ENCODE assay signal across 1 cellular context in the genomic region with DNA sequence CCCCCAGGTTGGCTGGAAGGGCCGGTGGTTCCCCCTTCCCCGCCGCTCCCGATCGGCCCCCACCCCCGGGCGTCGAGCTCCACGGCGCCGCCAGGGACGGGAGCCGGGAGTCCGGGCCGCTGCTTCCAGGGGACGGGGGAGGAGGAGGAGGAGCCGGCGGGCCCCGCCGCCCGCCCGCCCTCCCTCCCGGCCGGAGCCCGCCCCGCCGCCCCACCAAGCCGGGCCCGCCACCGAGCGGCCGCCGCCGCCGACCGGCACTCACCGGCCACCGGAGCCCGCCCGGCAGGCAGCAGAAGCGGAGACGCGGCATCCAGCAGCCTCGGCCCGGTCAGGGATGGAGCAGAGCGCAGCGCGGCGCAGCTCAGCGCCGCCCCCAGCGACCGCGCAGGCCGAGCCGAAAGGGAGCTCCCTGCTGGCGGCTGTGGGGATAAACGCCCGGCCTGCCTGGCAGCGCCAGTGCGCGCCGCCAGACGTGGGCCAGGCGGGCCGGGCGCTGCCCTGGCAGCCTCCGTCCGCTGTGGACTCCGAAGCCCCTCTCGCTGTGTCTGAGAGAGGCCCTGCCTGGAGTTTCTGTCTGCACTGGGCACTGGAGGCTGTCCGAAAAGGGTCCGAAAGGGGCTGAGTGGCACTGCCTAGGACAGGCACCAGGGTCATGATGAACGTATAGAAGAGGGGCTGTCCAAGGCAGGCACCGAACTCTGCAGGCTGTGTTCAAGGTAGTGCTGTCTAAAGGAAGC.
TF ChIP-seq lines count a peak whose summit lies in the region.

A gene with protein sequence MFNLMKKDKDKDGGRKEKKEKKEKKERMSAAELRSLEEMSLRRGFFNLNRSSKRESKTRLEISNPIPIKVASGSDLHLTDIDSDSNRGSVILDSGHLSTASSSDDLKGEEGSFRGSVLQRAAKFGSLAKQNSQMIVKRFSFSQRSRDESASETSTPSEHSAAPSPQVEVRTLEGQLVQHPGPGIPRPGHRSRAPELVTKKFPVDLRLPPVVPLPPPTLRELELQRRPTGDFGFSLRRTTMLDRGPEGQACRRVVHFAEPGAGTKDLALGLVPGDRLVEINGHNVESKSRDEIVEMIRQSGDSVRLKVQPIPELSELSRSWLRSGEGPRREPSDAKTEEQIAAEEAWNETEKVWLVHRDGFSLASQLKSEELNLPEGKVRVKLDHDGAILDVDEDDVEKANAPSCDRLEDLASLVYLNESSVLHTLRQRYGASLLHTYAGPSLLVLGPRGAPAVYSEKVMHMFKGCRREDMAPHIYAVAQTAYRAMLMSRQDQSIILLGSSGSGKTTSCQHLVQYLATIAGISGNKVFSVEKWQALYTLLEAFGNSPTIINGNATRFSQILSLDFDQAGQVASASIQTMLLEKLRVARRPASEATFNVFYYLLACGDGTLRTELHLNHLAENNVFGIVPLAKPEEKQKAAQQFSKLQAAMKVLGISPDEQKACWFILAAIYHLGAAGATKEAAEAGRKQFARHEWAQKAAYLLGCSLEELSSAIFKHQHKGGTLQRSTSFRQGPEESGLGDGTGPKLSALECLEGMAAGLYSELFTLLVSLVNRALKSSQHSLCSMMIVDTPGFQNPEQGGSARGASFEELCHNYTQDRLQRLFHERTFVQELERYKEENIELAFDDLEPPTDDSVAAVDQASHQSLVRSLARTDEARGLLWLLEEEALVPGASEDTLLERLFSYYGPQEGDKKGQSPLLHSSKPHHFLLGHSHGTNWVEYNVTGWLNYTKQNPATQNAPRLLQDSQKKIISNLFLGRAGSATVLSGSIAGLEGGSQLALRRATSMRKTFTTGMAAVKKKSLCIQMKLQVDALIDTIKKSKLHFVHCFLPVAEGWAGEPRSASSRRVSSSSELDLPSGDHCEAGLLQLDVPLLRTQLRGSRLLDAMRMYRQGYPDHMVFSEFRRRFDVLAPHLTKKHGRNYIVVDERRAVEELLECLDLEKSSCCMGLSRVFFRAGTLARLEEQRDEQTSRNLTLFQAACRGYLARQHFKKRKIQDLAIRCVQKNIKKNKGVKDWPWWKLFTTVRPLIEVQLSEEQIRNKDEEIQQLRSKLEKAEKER (N-terminal part only) (minus strand): TSS at position 348 of the 737 bp plus-strand sequence. CDS start 13,458 bp downstream, outside the sequence.

TF ChIP-seq in HepG2, 621 proteins besides CTCF, POLR2A, EP300 and RAD21 (continued from another document):
- TF ChIP-seq, protein P1, sequence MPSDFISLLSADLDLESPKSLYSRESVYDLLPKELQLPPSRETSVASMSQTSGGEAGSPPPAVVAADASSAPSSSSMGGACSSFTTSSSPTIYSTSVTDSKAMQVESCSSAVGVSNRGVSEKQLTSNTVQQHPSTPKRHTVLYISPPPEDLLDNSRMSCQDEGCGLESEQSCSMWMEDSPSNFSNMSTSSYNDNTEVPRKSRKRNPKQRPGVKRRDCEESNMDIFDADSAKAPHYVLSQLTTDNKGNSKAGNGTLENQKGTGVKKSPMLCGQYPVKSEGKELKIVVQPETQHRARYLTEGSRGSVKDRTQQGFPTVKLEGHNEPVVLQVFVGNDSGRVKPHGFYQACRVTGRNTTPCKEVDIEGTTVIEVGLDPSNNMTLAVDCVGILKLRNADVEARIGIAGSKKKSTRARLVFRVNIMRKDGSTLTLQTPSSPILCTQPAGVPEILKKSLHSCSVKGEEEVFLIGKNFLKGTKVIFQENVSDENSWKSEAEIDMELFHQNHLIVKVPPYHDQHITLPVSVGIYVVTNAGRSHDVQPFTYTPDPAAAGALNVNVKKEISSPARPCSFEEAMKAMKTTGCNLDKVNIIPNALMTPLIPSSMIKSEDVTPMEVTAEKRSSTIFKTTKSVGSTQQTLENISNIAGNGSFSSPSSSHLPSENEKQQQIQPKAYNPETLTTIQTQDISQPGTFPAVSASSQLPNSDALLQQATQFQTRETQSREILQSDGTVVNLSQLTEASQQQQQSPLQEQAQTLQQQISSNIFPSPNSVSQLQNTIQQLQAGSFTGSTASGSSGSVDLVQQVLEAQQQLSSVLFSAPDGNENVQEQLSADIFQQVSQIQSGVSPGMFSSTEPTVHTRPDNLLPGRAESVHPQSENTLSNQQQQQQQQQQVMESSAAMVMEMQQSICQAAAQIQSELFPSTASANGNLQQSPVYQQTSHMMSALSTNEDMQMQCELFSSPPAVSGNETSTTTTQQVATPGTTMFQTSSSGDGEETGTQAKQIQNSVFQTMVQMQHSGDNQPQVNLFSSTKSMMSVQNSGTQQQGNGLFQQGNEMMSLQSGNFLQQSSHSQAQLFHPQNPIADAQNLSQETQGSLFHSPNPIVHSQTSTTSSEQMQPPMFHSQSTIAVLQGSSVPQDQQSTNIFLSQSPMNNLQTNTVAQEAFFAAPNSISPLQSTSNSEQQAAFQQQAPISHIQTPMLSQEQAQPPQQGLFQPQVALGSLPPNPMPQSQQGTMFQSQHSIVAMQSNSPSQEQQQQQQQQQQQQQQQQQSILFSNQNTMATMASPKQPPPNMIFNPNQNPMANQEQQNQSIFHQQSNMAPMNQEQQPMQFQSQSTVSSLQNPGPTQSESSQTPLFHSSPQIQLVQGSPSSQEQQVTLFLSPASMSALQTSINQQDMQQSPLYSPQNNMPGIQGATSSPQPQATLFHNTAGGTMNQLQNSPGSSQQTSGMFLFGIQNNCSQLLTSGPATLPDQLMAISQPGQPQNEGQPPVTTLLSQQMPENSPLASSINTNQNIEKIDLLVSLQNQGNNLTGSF (CRISPR knock-in tag; IDR thresholded peaks at IDR 0.05): no peak; the same call in 1 of the 2 replicates
- TF ChIP-seq TBP (CRISPR knock-in tag; IDR thresholded peaks at IDR 0.05) (no peak), KDM4B (CRISPR knock-in tag; IDR thresholded peaks at IDR 0.05) (0 out of 2 replicates have a peak, but pooled peaks have one; percentile 21), ATF6 (CRISPR knock-in tag; conservative IDR thresholded peaks at IDR 0.05) (no peak), ZNF503 (CRISPR knock-in tag; IDR thresholded peaks at IDR 0.05) (no peak), ZBTB26 (CRISPR knock-in tag; IDR thresholded peaks at IDR 0.05; ENCODE audit: borderline replicate concordance) (peak; percentile 65; the same call in 1 of the 2 replicates), ZNF225 (CRISPR knock-in tag; IDR thresholded peaks at IDR 0.05) (no peak), GATAD2A (CRISPR knock-in tag; IDR thresholded peaks at IDR 0.05) (no peak), ETV5 (CRISPR knock-in tag; IDR thresholded peaks at IDR 0.05; ENCODE audit: borderline replicate concordance) (no peak), NFIB (CRISPR knock-in tag; IDR thresholded peaks at IDR 0.05; ENCODE audit: borderline replicate concordance) (no peak), ATF2 (CRISPR knock-in tag; IDR thresholded peaks at IDR 0.05) (no peak)
